ENCODE assay signal across 14 cellular contexts in the genomic region with DNA sequence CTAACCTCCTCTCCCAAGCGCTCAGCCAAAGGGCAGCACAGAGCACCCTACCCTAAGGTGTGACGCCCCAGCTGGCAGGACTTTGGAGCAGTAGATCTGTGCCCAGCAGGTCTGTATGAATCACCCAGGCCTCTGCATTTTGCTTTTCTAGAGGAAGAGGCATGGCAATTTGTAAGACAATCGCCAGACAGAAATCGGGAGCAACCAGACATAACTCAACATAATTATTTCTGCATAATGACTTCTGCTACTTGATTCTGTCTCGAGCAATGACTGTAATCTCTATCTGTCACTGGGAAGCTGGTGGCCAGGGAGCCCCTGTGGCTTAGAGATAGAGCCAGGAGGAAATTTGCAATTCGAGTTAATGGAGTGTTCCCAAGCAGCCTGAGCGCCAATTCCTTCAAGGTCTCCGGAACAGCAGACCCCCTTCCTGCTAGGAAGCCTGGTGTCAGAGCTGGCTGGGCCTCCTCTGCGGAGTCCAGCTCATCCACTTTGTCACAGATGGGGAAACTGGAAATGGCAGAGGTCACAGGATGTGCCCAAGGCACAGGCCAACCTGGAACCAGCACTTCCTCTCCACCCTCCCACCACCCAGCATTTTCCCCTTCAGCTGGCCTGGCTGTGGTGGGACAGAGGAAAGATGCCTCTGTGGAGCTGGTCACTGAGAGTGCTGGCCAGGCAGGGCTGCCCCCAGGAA. TPM values are rescaled to one million over a fixed set of nuclear protein-coding genes. Genes with fewer than 3 reads are reported as not detected.
A peak's percentile ranks its signal among the peaks of the same experiment; 100 is the strongest.
DNase-seq lines count a peak whose midpoint lies in the region; ATAC-seq and TF ChIP-seq lines count a peak whose summit lies in the region.
"Had no signal": no experiment of that assay in that cellular context is flagged by ENCODE, and none has a peak within 500 bp of the region (broad histone marks: within the 10 kb centered on the region; RNA-seq: fewer than 3 reads in every experiment).

No MANE protein-coding gene starts in this region.

- TF ChIP-seq EP300 in neural cell (conservative IDR thresholded peaks at IDR 0.05; ENCODE audit: poor library complexity, severe bottlenecking), result no peak

- peak overlapping the region; percentile 41 for H3K27ac Mint-ChIP-seq in CD8-positive, alpha-beta T cell
- peak overlapping the region; percentile 80 for H3K27ac Mint-ChIP-seq in endothelial cell (ENCODE audit: unreplicated experiment)
- H3K27ac Mint-ChIP-seq: activated naive CD4-positive, alpha-beta T cell treated with anti-CD3 and anti-CD28 coated beads, Interleukin-2, amount 10 ng/mL, durations not matched to agents 7 days and 5 days had no signal

- H4K20me1 ChIP-seq in neural cell (ENCODE audit: insufficient read depth), result no peaks in the 10 kb centered on the region

- no peaks in the 10 kb centered on the region for H3K79me2 ChIP-seq in neural cell (replicated peaks; ENCODE audit: insufficient read depth, low read length)

- peaks cover 32% of the 10 kb centered on the region for H3K4me1 ChIP-seq in CD8-positive, alpha-beta T cell (ENCODE audit: insufficient read depth, low read length)
- peaks cover 0 to 48% (median 10%) of the 10 kb centered on the region in 4 donors for H3K4me1 ChIP-seq in Peyer's patch
- peaks cover 3% of the 10 kb centered on the region for H3K4me1 ChIP-seq in effector memory CD4-positive, alpha-beta T cell (ENCODE audit: control insufficient read depth, insufficient read depth, low read length, poor library complexity, severe bottlenecking)

- peak overlapping the region; percentile 50 for H3K9ac ChIP-seq in neural cell (ENCODE audit: low read length)
- H3K9ac ChIP-seq: KMS-11 had no signal

- no peak for DNase-seq in CD8-positive, alpha-beta T cell
- DNase-seq in Peyer's patch, result peak in 2 of 3 donors; percentile 82 to 87
- peak; percentile 19 for DNase-seq in endothelial cell (ENCODE audit: low spot score)
- DNase-seq in NCI-H1105 (lab: John Stamatoyannopoulos, UW), result no peak
- DNase-seq in effector memory CD4-positive, alpha-beta T cell, result no peak
- DNase-seq in NK-92 (lab: John Stamatoyannopoulos, UW; ENCODE audit: unreplicated experiment), result no peak
- DNase-seq: activated naive CD4-positive, alpha-beta T cell treated with anti-CD3 and anti-CD28 coated beads, Interleukin-2, amount 10 ng/mL, durations not matched to agents 7 days and 5 days; central memory CD4-positive, alpha-beta T cell; NCI-H187 treated with DMSO at 0.1 percent for 48 hours; SW 1271 had no signal

- no peaks in the 10 kb centered on the region for H3K9me2 ChIP-seq in neural cell (ENCODE audit: insufficient read depth, low read length)

- no peaks in the 10 kb centered on the region for H3K36me3 ChIP-seq in CD8-positive, alpha-beta T cell (ENCODE audit: insufficient read depth, low read length)
- no peaks in the 10 kb centered on the region for H3K36me3 ChIP-seq in Peyer's patch
- H3K36me3 ChIP-seq in neural cell (ENCODE audit: insufficient read depth, low read length), result no peaks in the 10 kb centered on the region
- H3K36me3 ChIP-seq in effector memory CD4-positive, alpha-beta T cell (ENCODE audit: control insufficient read depth, insufficient read depth, low read length), result no peaks in the 10 kb centered on the region
- H3K36me3 ChIP-seq: esophagus muscularis mucosa had no signal

- no peak overlapping the region for H3K27ac ChIP-seq in CD8-positive, alpha-beta T cell (ENCODE audit: low read depth, low read length)
- H3K27ac ChIP-seq in Peyer's patch (peak overlapping the region in 3 of 4 donors; percentile 65 to 92 (median 74)), neural cell (ENCODE audit: low read length) (peak overlapping the region; percentile 82)
- no peak overlapping the region for H3K27ac ChIP-seq in effector memory CD4-positive, alpha-beta T cell (ENCODE audit: insufficient read depth, low read length, poor library complexity, severe bottlenecking)
- H3K27ac ChIP-seq: esophagus muscularis mucosa, KMS-11 had no signal

- peaks cover 64% of the 10 kb centered on the region for H3K4me1 Mint-ChIP-seq in CD8-positive, alpha-beta T cell (ENCODE audit: low read depth)
- H3K4me1 Mint-ChIP-seq in endothelial cell (ENCODE audit: unreplicated experiment), result peaks cover 36% of the 10 kb centered on the region

- intact Hi-C loops in CD8-positive, alpha-beta T cell (cut with DNase I, micrococcal nuclease), result no loop called here

- peaks cover 15% of the 10 kb centered on the region for H3K36me3 Mint-ChIP-seq in CD8-positive, alpha-beta T cell
- H3K36me3 Mint-ChIP-seq in endothelial cell (ENCODE audit: low read depth, unreplicated experiment), result peaks cover 15% of the 10 kb centered on the region

- TF ChIP-seq CTCF in CD8-positive, alpha-beta T cell (IDR thresholded peaks at IDR 0.05), result no peak
- TF ChIP-seq CTCF in Peyer's patch (IDR thresholded peaks at IDR 0.05) (no peak), endothelial cell (IDR thresholded peaks at IDR 0.05; ENCODE audit: unreplicated experiment) (no peak), neural cell (IDR thresholded peaks at IDR 0.05; ENCODE audit: poor library complexity, severe bottlenecking) (no peak)

- H3K9me3 ChIP-seq in CD8-positive, alpha-beta T cell (ENCODE audit: low read length), result no peaks in the 10 kb centered on the region
- H3K9me3 ChIP-seq in Peyer's patch (no peaks in the 10 kb centered on the region), neural cell (ENCODE audit: low read length) (no peaks in the 10 kb centered on the region)
- H3K9me3 ChIP-seq in effector memory CD4-positive, alpha-beta T cell (ENCODE audit: control insufficient read depth, low read length), result no peaks in the 10 kb centered on the region
- H3K9me3 ChIP-seq: esophagus muscularis mucosa had no signal

- H3K4me3 ChIP-seq in CD8-positive, alpha-beta T cell (ENCODE audit: low read depth, low read length), result no peak overlapping the region
- H3K4me3 ChIP-seq in Peyer's patch (no peak overlapping the region), neural cell (ENCODE audit: low read length) (peak overlapping the region; percentile 54)
- no peak overlapping the region for H3K4me3 ChIP-seq in effector memory CD4-positive, alpha-beta T cell (ENCODE audit: insufficient read depth, low read depth, low read length, poor library complexity, severe bottlenecking)
- H3K4me3 ChIP-seq: esophagus muscularis mucosa had no signal

- peak in 1 of 2 donors; percentile 15 for TF ChIP-seq POLR2A in Peyer's patch (IDR thresholded peaks at IDR 0.05)

- no peak for TF ChIP-seq RAD21 in neural cell (conservative IDR thresholded peaks at IDR 0.05)

- peaks cover 3% of the 10 kb centered on the region for H3F3A ChIP-seq in neural cell (ENCODE audit: insufficient read depth, low read length, poor library complexity, severe bottlenecking)

- CTCF ChIA-PET in CD8-positive, alpha-beta T cell (lab: Charles Lee), result interaction anchor here (0.9 to 6.8 kb wide), 6 partner anchors 9 to 92 kb away, joined by 3 to 37 read pairs (median 4); no protein-coding TSS in a partner anchor

- H3K9me3 Mint-ChIP-seq in CD8-positive, alpha-beta T cell, result no peaks in the 10 kb centered on the region
- H3K9me3 Mint-ChIP-seq in endothelial cell (ENCODE audit: unreplicated experiment), result no peaks in the 10 kb centered on the region
- H3K9me3 Mint-ChIP-seq: activated naive CD4-positive, alpha-beta T cell treated with anti-CD3 and anti-CD28 coated beads, Interleukin-2, amount 10 ng/mL, durations not matched to agents 7 days and 5 days had no signal

- peak overlapping the region; percentile 57 for H3K4me2 ChIP-seq in neural cell (ENCODE audit: low read length)
- H3K4me2 ChIP-seq: KMS-11 had no signal

- no peak for ATAC-seq in CD8-positive, alpha-beta T cell
- no peak for ATAC-seq in HG03108 (IDR thresholded peaks at IDR 0.05; ENCODE audit: unreplicated experiment)

- no peaks in the 10 kb centered on the region for H3K27me3 ChIP-seq in CD8-positive, alpha-beta T cell (ENCODE audit: insufficient read depth, low read length)
- H3K27me3 ChIP-seq in Peyer's patch (no peaks in the 10 kb centered on the region), neural cell (ENCODE audit: insufficient read depth, low read depth, low read length) (no peaks in the 10 kb centered on the region)
- no peaks in the 10 kb centered on the region for H3K27me3 ChIP-seq in effector memory CD4-positive, alpha-beta T cell (replicated peaks; ENCODE audit: control insufficient read depth, insufficient read depth, low read length, poor library complexity, severe bottlenecking)
- H3K27me3 ChIP-seq: esophagus muscularis mucosa had no signal

- H3K27me3 Mint-ChIP-seq in CD8-positive, alpha-beta T cell (ENCODE audit: low read depth), result no peaks in the 10 kb centered on the region
- peaks cover 6% of the 10 kb centered on the region for H3K27me3 Mint-ChIP-seq in endothelial cell (ENCODE audit: unreplicated experiment)
- H3K27me3 Mint-ChIP-seq: activated naive CD4-positive, alpha-beta T cell treated with anti-CD3 and anti-CD28 coated beads, Interleukin-2, amount 10 ng/mL, durations not matched to agents 7 days and 5 days had no signal

- no peak overlapping the region for H2AFZ ChIP-seq in neural cell (ENCODE audit: low read depth, low read length)

- POLR2A ChIA-PET in CD8-positive, alpha-beta T cell (lab: Charles Lee), result interaction anchor here (1.0 kb wide), 1 partner anchor 89 kb away, joined by 4 read pairs; no protein-coding TSS in a partner anchor

- no peak overlapping the region for H3K4me3 Mint-ChIP-seq in CD8-positive, alpha-beta T cell
- H3K4me3 Mint-ChIP-seq in endothelial cell (ENCODE audit: unreplicated experiment), result no peak overlapping the region
- H3K4me3 Mint-ChIP-seq: activated naive CD4-positive, alpha-beta T cell treated with anti-CD3 and anti-CD28 coated beads, Interleukin-2, amount 10 ng/mL, durations not matched to agents 7 days and 5 days had no signal

RNA-seq across cellular contexts. Expression of a gene that starts 55.0 kb away (rescaled TPM):
- 100 to 1,000 TPM; 157 to 162 TPM for total RNA-seq in CD8-positive, alpha-beta T cell
- total RNA-seq in Peyer's patch (10 to 100 TPM; 31.5 to 91.6 (median 55.6) TPM), endothelial cell (ENCODE audit: unreplicated experiment) (12.1 TPM)
- polyA plus RNA-seq in neural cell, result 1,046 and 1,107 TPM in 2 replicates
- 916 and 1,013 TPM in 2 replicates for polyA minus RNA-seq in neural cell

Comparison
In these comparisons a context has a peak if more than half of its experiments do, and no peak if none do; other contexts are left out.
1. DNase-seq: peak in Peyer's patch (2 of 3) and endothelial cell (single experiment); none in CD8-positive, alpha-beta T cell (0 of 7), NCI-H1105 (single experiment), effector memory CD4-positive, alpha-beta T cell (0 of 3) and NK-92 (single experiment).
2. H3K27ac ChIP-seq: peak in Peyer's patch (3 of 4) and neural cell (single experiment); none in CD8-positive, alpha-beta T cell (single experiment) and effector memory CD4-positive, alpha-beta T cell (single experiment).